ENCODE assay signal across 31 cellular contexts in genomic region chr20:20938131-20938530, GRCh38.
A peak's percentile ranks its signal among the peaks of the same experiment; 100 is the strongest.
DNase-seq lines count a peak whose midpoint lies in the region; ATAC-seq and TF ChIP-seq lines count a peak whose summit lies in the region.
"Had no signal": no experiment of that assay in that cellular context is flagged by ENCODE, and none has a peak within 500 bp of the region (broad histone marks: within the 10 kb centered on the region; RNA-seq: fewer than 3 reads in every experiment).

No MANE protein-coding gene starts in this region.

- H3K36me3 ChIP-seq in GM23338 (ENCODE audit: insufficient read depth) (no peaks in the 10 kb centered on the region), esophagus muscularis mucosa (no peaks in the 10 kb centered on the region)
- H3K36me3 ChIP-seq: BE2C; BLaER1; BLaER1 treated with 17β-estradiol and CSF1 and Interleukin-3, amounts not matched to agents 10 nM and 100 nM had no signal

- no peak overlapping the region for H3K4me2 ChIP-seq in GM23338
- H3K4me2 ChIP-seq: A549; BLaER1; BLaER1 treated with 17β-estradiol and CSF1 and Interleukin-3, amounts not matched to agents 10 nM and 100 nM had no signal

- H3K9me3 ChIP-seq in esophagus muscularis mucosa, result no peaks in the 10 kb centered on the region
- H3K9me3 ChIP-seq: A549; BE2C; BLaER1; BLaER1 treated with 17β-estradiol and CSF1 and Interleukin-3, amounts not matched to agents 10 nM and 100 nM; Caco-2 had no signal

- no peaks in the 10 kb centered on the region for H3F3A ChIP-seq in GM23338 (replicated peaks; ENCODE audit: low read depth)

- no peak for TF ChIP-seq POLR2A in esophagus muscularis mucosa (IDR thresholded peaks at IDR 0.05; ENCODE audit: low read depth)

- H4K20me1 ChIP-seq in GM23338 (replicated peaks; ENCODE audit: insufficient read depth), result no peaks in the 10 kb centered on the region
- H4K20me1 ChIP-seq: BLaER1; BLaER1 treated with 17β-estradiol and CSF1 and Interleukin-3, amounts not matched to agents 10 nM and 100 nM had no signal

- H3K27ac ChIP-seq in GM23338 (ENCODE audit: low read depth) (no peak overlapping the region), esophagus muscularis mucosa (replicated peaks in 1 of 4) (no peak overlapping the region)
- H3K27ac ChIP-seq: 22Rv1; A549; BLaER1; BLaER1 treated with 17β-estradiol and CSF1 and Interleukin-3, amounts not matched to agents 10 nM and 100 nM; C4-2B had no signal

- intact Hi-C loops in esophagus muscularis mucosa (cut with DNase I), result no loop called here

- H3K4me1 ChIP-seq in GM23338 (ENCODE audit: insufficient read depth) (no peaks in the 10 kb centered on the region), esophagus muscularis mucosa (no peaks in the 10 kb centered on the region)
- H3K4me1 ChIP-seq: A549, BE2C, Caco-2 had no signal

- no peaks in the 10 kb centered on the region for H3K27me3 ChIP-seq in GM23338 (ENCODE audit: insufficient read depth)
- H3K27me3 ChIP-seq in esophagus muscularis mucosa, result peaks cover 0 to 3% (median 0%) of the 10 kb centered on the region in 4 donors
- H3K27me3 ChIP-seq: BLaER1; BLaER1 treated with 17β-estradiol and CSF1 and Interleukin-3, amounts not matched to agents 10 nM and 100 nM had no signal

- ATAC-seq in GM23338 (no peak), GM18517 (IDR thresholded peaks at IDR 0.05; ENCODE audit: unreplicated experiment) (no peak)
- ATAC-seq: A549; CD8-positive, alpha-beta T cell had no signal

- H3K4me3 ChIP-seq in GM23338 (no peak overlapping the region), esophagus muscularis mucosa (no peak overlapping the region)
- H3K4me3 ChIP-seq: A549; BLaER1; BLaER1 treated with 17β-estradiol and CSF1 and Interleukin-3, amounts not matched to agents 10 nM and 100 nM had no signal

- peaks cover 7% of the 10 kb centered on the region for H3K27me3 Mint-ChIP-seq in GM23338 (ENCODE audit: insufficient read depth, low read depth, poor library complexity)
- H3K27me3 Mint-ChIP-seq in activated naive CD4-positive, alpha-beta T cell treated with anti-CD3 and anti-CD28 coated beads, Interleukin-2, amount 10 ng/mL, durations not matched to agents 7 days and 5 days, result peaks cover 4% of the 10 kb centered on the region

- H3K4me1 Mint-ChIP-seq in GM23338, result no peaks in the 10 kb centered on the region
- H3K4me1 Mint-ChIP-seq in activated naive CD4-positive, alpha-beta T cell treated with anti-CD3 and anti-CD28 coated beads, Interleukin-2, amount 10 ng/mL, durations not matched to agents 7 days and 5 days, result no peaks in the 10 kb centered on the region
- H3K4me1 Mint-ChIP-seq: B cell; CD4-positive, alpha-beta memory T cell; CD4-positive, CD25-positive, alpha-beta regulatory T cell; CD8-positive, alpha-beta memory T cell had no signal

- no peak overlapping the region for H3K4me3 Mint-ChIP-seq in GM23338
- H3K4me3 Mint-ChIP-seq in activated naive CD4-positive, alpha-beta T cell treated with anti-CD3 and anti-CD28 coated beads, Interleukin-2, amount 10 ng/mL, durations not matched to agents 7 days and 5 days, result no peak overlapping the region
- H3K4me3 Mint-ChIP-seq: B cell; CD14-positive monocyte; CD4-positive, alpha-beta memory T cell; CD4-positive, alpha-beta T cell; CD4-positive, CD25-positive, alpha-beta regulatory T cell; CD8-positive, alpha-beta memory T cell; CD8-positive, alpha-beta T cell had no signal

- no peaks in the 10 kb centered on the region for H3K36me3 Mint-ChIP-seq in GM23338 (ENCODE audit: low read depth)
- no peaks in the 10 kb centered on the region for H3K36me3 Mint-ChIP-seq in activated naive CD4-positive, alpha-beta T cell treated with anti-CD3 and anti-CD28 coated beads, Interleukin-2, amount 10 ng/mL, durations not matched to agents 7 days and 5 days
- H3K36me3 Mint-ChIP-seq: CD14-positive monocyte; CD4-positive, alpha-beta memory T cell; CD4-positive, CD25-positive, alpha-beta regulatory T cell; CD8-positive, alpha-beta memory T cell; CD8-positive, alpha-beta T cell had no signal

- TF ChIP-seq CTCF in GM23338 (conservative IDR thresholded peaks at IDR 0.05; ENCODE audit: low read depth in 2 of 2) (no peak), esophagus muscularis mucosa (IDR thresholded peaks at IDR 0.05) (no peak)

- H3K9me2 ChIP-seq in GM23338 (ENCODE audit: insufficient read depth), result peaks cover 5% of the 10 kb centered on the region; the same call in 1 of the 2 replicates

- 0 out of 2 replicates have a peak overlapping the region, but pooled peaks have one; percentile 28 for H2AFZ ChIP-seq in GM23338

- no peaks in the 10 kb centered on the region; the same call in 2 of the 3 replicates for H3K9me3 Mint-ChIP-seq in GM23338
- H3K9me3 Mint-ChIP-seq in activated naive CD4-positive, alpha-beta T cell treated with anti-CD3 and anti-CD28 coated beads, Interleukin-2, amount 10 ng/mL, durations not matched to agents 7 days and 5 days, result no peaks in the 10 kb centered on the region
- H3K9me3 Mint-ChIP-seq: CD4-positive, alpha-beta T cell; CD4-positive, CD25-positive, alpha-beta regulatory T cell; CD8-positive, alpha-beta T cell had no signal

- H3K27ac Mint-ChIP-seq in GM23338, result no peak overlapping the region
- no peak overlapping the region for H3K27ac Mint-ChIP-seq in activated naive CD4-positive, alpha-beta T cell treated with anti-CD3 and anti-CD28 coated beads, Interleukin-2, amount 10 ng/mL, durations not matched to agents 7 days and 5 days
- H3K27ac Mint-ChIP-seq: B cell; CD14-positive monocyte; CD4-positive, alpha-beta memory T cell; CD4-positive, alpha-beta T cell; CD8-positive, alpha-beta memory T cell; CD8-positive, alpha-beta T cell had no signal

- TF ChIP-seq EP300 in esophagus muscularis mucosa (IDR thresholded peaks at IDR 0.05), result no peak

- H3K79me2 ChIP-seq in GM23338 (replicated peaks; ENCODE audit: insufficient read depth), result no peaks in the 10 kb centered on the region

- DNase-seq in GM23338 (ENCODE audit: low spot score), result no peak
- peak; percentile 91 for DNase-seq in esophagus muscularis mucosa (ENCODE audit: extremely low spot score)
- DNase-seq in activated naive CD4-positive, alpha-beta T cell treated with anti-CD3 and anti-CD28 coated beads, Interleukin-2, amount 10 ng/mL, durations not matched to agents 7 days and 5 days, result no peak
- DNase-seq: 8988T; ACHN; AML-193; BE2C; C1 segment of cervical spinal cord; Caco-2; Calu3; CD4-positive, alpha-beta memory T cell; CD4-positive, alpha-beta T cell; CD4-positive, CD25-positive, alpha-beta regulatory T cell; CD8-positive, alpha-beta memory T cell; CD8-positive, alpha-beta T cell; COR-L47; DMS 273 treated with DMSO at 0.1 percent for 48 hours; DMS153; DMS53; DMS79; DMS79 treated with DMSO at 0.1 percent for 48 hours; DND-41; EL had no signal

- CTCF ChIA-PET in activated naive CD4-positive, alpha-beta T cell treated with anti-CD3 and anti-CD28 coated beads, Interleukin-2, amount 10 ng/mL, durations not matched to agents 7 days and 5 days (lab: Charles Lee), result no interaction called here

- 87% methylated on average over 7 of the region's 7 CpGs for WGBS in esophagus muscularis mucosa

TF ChIP-seq in GM23338, 12 proteins besides CTCF, POLR2A, EP300 and RAD21 (continues in another document):
- TF ChIP-seq STAT1 (IDR thresholded peaks at IDR 0.05; ENCODE audit: unreplicated experiment), result no peak
- no peak for TF ChIP-seq JUNB (IDR thresholded peaks at IDR 0.05; ENCODE audit: unreplicated experiment)
